In genomic region chr2:64330281-64330680, GRCh38 we compare ENCODE assay signal across 11 cellular contexts.
DNase-seq lines count a peak whose midpoint lies in the region; ATAC-seq and TF ChIP-seq lines count a peak whose summit lies in the region.
"Had no signal": no experiment of that assay in that cellular context is flagged by ENCODE, and none has a peak within 500 bp of the region (broad histone marks: within the 10 kb centered on the region; RNA-seq: fewer than 3 reads in every experiment).

No MANE protein-coding gene starts in this region.

- peak overlapping the region; percentile 68 for H3K4me3 Mint-ChIP-seq in osteocyte (ENCODE audit: unreplicated experiment)
- no peak overlapping the region for H3K4me3 Mint-ChIP-seq in stimulated activated effector memory CD8-positive, alpha-beta T cell treated with anti-CD3 and anti-CD28 coated beads, Interleukin-12 subunit alpha, Interleukin-12 subunit beta, amount 100 ng/mL, for 72 hours
- H3K4me3 Mint-ChIP-seq: activated naive CD4-positive, alpha-beta T cell treated with anti-CD3 and anti-CD28 coated beads for 36 hours; natural killer cell treated with Interleukin-12 subunit alpha and Interleukin-12 subunit beta and Interleukin-15 and Interleukin-18, amount 100 ng/mL, for 72 hours had no signal

- H3K4me1 ChIP-seq in fibroblast of lung (ENCODE audit: control insufficient read depth, extremely low read depth, insufficient read depth, low read length), result peaks cover 7% of the 10 kb centered on the region

- H3K4me2 ChIP-seq in fibroblast of lung (ENCODE audit: extremely low read depth, insufficient read depth, low read length), result peak overlapping the region; percentile 63

- H3K9me3 ChIP-seq in fibroblast of lung (ENCODE audit: control insufficient read depth, insufficient read depth, low read depth, low read length), result no peaks in the 10 kb centered on the region

- no peaks in the 10 kb centered on the region for H3K36me3 Mint-ChIP-seq in osteocyte (ENCODE audit: unreplicated experiment)
- H3K36me3 Mint-ChIP-seq in stimulated activated effector memory CD8-positive, alpha-beta T cell treated with anti-CD3 and anti-CD28 coated beads, Interleukin-12 subunit alpha, Interleukin-12 subunit beta, amount 100 ng/mL, for 72 hours, result peaks cover 9% of the 10 kb centered on the region
- H3K36me3 Mint-ChIP-seq: activated CD4-positive, alpha-beta memory T cell treated with anti-CD3 and anti-CD28 coated beads for 36 hours; natural killer cell treated with Interleukin-12 subunit alpha and Interleukin-12 subunit beta and Interleukin-15 and Interleukin-18, amount 100 ng/mL, for 72 hours had no signal

- H3K4me1 Mint-ChIP-seq in osteocyte (ENCODE audit: unreplicated experiment), result peaks cover 23% of the 10 kb centered on the region
- H3K4me1 Mint-ChIP-seq in stimulated activated effector memory CD8-positive, alpha-beta T cell treated with anti-CD3 and anti-CD28 coated beads, Interleukin-12 subunit alpha, Interleukin-12 subunit beta, amount 100 ng/mL, for 72 hours, result peaks cover 52% of the 10 kb centered on the region

- no peak overlapping the region for H3K9ac ChIP-seq in fibroblast of lung (ENCODE audit: insufficient read depth, low read length)

- intact Hi-C loops in Right ventricle myocardium superior (cut with DNase I), result loop anchor here (2.0 to 5.0 kb wide), 2 partner anchors 159 to 232 kb away; no protein-coding TSS in a partner anchor
- intact Hi-C loops in left ventricle myocardium superior (cut with micrococcal nuclease), result loop anchor here (2.0 kb wide), 3 partner anchors 55 to 233 kb away; no protein-coding TSS in a partner anchor

- H3K79me2 ChIP-seq in fibroblast of lung (ENCODE audit: control insufficient read depth, insufficient read depth, low read length), result no peaks in the 10 kb centered on the region

- H4K20me1 ChIP-seq in fibroblast of lung (ENCODE audit: control insufficient read depth, extremely low read depth, insufficient read depth, low read length), result no peaks in the 10 kb centered on the region

- ATAC-seq in Right ventricle myocardium superior (ENCODE audit: poor library complexity) (peak; percentile 11), left ventricle myocardium superior (no peak), GM19455 (IDR thresholded peaks at IDR 0.05; ENCODE audit: unreplicated experiment) (no peak)
- no peak for ATAC-seq in stimulated activated effector memory CD8-positive, alpha-beta T cell treated with anti-CD3 and anti-CD28 coated beads, Interleukin-12 subunit alpha, Interleukin-12 subunit beta, amount 100 ng/mL, for 72 hours
- no peak for ATAC-seq in stimulated activated naive CD8-positive, alpha-beta T cell treated with anti-CD3 and anti-CD28 coated beads, Interleukin-15, Interleukin-2, amounts not matched to agents 100 U/mL and 50 U/mL, for 24 hours
- ATAC-seq: natural killer cell treated with Interleukin-12 subunit alpha and Interleukin-12 subunit beta and Interleukin-15 and Interleukin-18, amount 100 ng/mL, for 72 hours had no signal

- H3K27me3 Mint-ChIP-seq in osteocyte (ENCODE audit: unreplicated experiment), result no peaks in the 10 kb centered on the region
- H3K27me3 Mint-ChIP-seq: activated CD4-positive, alpha-beta memory T cell treated with anti-CD3 and anti-CD28 coated beads for 36 hours; natural killer cell treated with Interleukin-12 subunit alpha and Interleukin-12 subunit beta and Interleukin-15 and Interleukin-18, amount 100 ng/mL, for 72 hours had no signal

- H3K36me3 ChIP-seq in fibroblast of lung (ENCODE audit: control insufficient read depth, insufficient read depth, low read length), result no peaks in the 10 kb centered on the region

- no peak for TF ChIP-seq CTCF in fibroblast of lung (conservative IDR thresholded peaks at IDR 0.05 in 1 of 2, IDR thresholded peaks at IDR 0.05 in 1 of 2; ENCODE audit: low read depth in 1 of 2, low read length in 2 of 2)
- TF ChIP-seq CTCF in osteocyte (IDR thresholded peaks at IDR 0.05), result no peak

- H2AFZ ChIP-seq in fibroblast of lung (ENCODE audit: low read length), result peak overlapping the region; percentile 62

- H3K27me3 ChIP-seq in fibroblast of lung (ENCODE audit: control insufficient read depth, insufficient read depth, low read length), result no peaks in the 10 kb centered on the region

- no peak overlapping the region for H3K27ac ChIP-seq in fibroblast of lung (ENCODE audit: insufficient read depth, low read length)

- DNase-seq in Right ventricle myocardium superior (no peak), left ventricle myocardium superior (no peak), fibroblast of lung (ENCODE audit: low read depth in 2 of 2) (no peak), osteocyte (ENCODE audit: extremely low spot score, unreplicated experiment) (no peak), HPDE6-E6E7 (ENCODE audit: extremely low spot score) (no peak)
- no peak for DNase-seq in stimulated activated effector memory CD8-positive, alpha-beta T cell treated with anti-CD3 and anti-CD28 coated beads, Interleukin-12 subunit alpha, Interleukin-12 subunit beta, amount 100 ng/mL, for 72 hours (ENCODE audit: low spot score in 2 of 2)
- DNase-seq in stimulated activated naive CD8-positive, alpha-beta T cell treated with anti-CD3 and anti-CD28 coated beads, Interleukin-15, Interleukin-2, amounts not matched to agents 100 U/mL and 50 U/mL, for 24 hours, result no peak

- H3K9me3 Mint-ChIP-seq in osteocyte (ENCODE audit: unreplicated experiment), result no peaks in the 10 kb centered on the region
- H3K9me3 Mint-ChIP-seq in stimulated activated effector memory CD8-positive, alpha-beta T cell treated with anti-CD3 and anti-CD28 coated beads, Interleukin-12 subunit alpha, Interleukin-12 subunit beta, amount 100 ng/mL, for 72 hours, result no peaks in the 10 kb centered on the region
- H3K9me3 Mint-ChIP-seq: activated CD4-positive, alpha-beta memory T cell treated with anti-CD3 and anti-CD28 coated beads for 36 hours; activated naive CD4-positive, alpha-beta T cell treated with anti-CD3 and anti-CD28 coated beads for 36 hours; natural killer cell treated with Interleukin-12 subunit alpha and Interleukin-12 subunit beta and Interleukin-15 and Interleukin-18, amount 100 ng/mL, for 72 hours had no signal

- peak overlapping the region; percentile 63 for H3K27ac Mint-ChIP-seq in osteocyte (ENCODE audit: unreplicated experiment)
- H3K27ac Mint-ChIP-seq in stimulated activated effector memory CD8-positive, alpha-beta T cell treated with anti-CD3 and anti-CD28 coated beads, Interleukin-12 subunit alpha, Interleukin-12 subunit beta, amount 100 ng/mL, for 72 hours, result no peak overlapping the region

- H3K4me3 ChIP-seq in fibroblast of lung (replicated peaks in 1 of 4; ENCODE audit: control extremely low read depth in 1 of 4, insufficient read depth in 1 of 4, low read depth in 3 of 4, low read length in 4 of 4), result peak overlapping the region in 2 of 4 experiments; percentile 49 to 54
